ENCODE assay signal across 28 cellular contexts in the genomic region with DNA sequence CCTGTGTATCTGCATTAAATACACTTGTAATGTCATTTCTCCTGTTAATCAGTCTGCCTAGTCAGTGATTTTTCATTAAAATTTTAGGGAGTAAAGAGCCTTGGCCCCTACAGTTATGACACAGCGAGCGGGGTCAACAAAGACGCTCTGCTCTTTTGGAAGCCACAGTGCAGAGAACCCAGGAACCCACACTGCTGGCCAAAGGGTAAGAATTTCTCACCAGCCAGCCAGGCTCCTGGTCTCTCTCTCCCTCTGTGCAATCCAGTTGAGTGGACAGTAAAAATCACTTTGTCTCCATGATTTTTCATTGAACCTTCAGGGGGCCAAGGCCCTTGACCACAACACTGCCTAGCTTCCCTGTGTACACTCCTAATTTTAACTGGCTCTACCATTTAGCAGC. TPM values are rescaled to one million over a fixed set of nuclear protein-coding genes. Genes with fewer than 3 reads are reported as not detected.
"Had no signal": no experiment of that assay in that cellular context is flagged by ENCODE, and none has a peak within 500 bp of the region (broad histone marks: within the 10 kb centered on the region; RNA-seq: fewer than 3 reads in every experiment).

No MANE protein-coding gene starts in this region.

- H3K27me3 ChIP-seq: neural progenitor cell, ovary, right lobe of liver, sigmoid colon, stomach, thyroid gland, tibial nerve, upper lobe of left lung, vagina had no signal

- ATAC-seq: natural killer cell; psoas muscle; right cardiac atrium; stimulated activated effector memory CD8-positive, alpha-beta T cell treated with anti-CD3 and anti-CD28 coated beads, Interleukin-12 subunit alpha, Interleukin-12 subunit beta, amount 100 ng/mL, for 72 hours; stimulated activated naive B cell treated with anti-CD40 and anti-IgM and Interleukin-4, amounts not matched to agents 10 μg/mL and 1 μg/mL and 100 μg/mL, for 72 hours had no signal

- H3K27me3 Mint-ChIP-seq: progenitor cell of endocrine pancreas; stimulated activated naive B cell treated with anti-CD40 and anti-IgM and Interleukin-4, amounts not matched to agents 10 μg/mL and 1 μg/mL and 100 μg/mL, for 72 hours; stimulated activated naive CD8-positive, alpha-beta T cell treated with anti-CD3 and anti-CD28 coated beads, Interleukin-15, Interleukin-2, amounts not matched to agents 100 ng/mL and 50 ng/mL, for 24 hours had no signal

- H3K4me1 ChIP-seq: neural progenitor cell, parathyroid adenoma, psoas muscle, right lobe of liver, sigmoid colon, stomach, thyroid gland, tibial nerve, upper lobe of left lung, vagina had no signal

- DNase-seq: natural killer cell; occipital lobe; ovary; posterior cingulate gyrus; psoas muscle; right cardiac atrium; right lobe of liver; sigmoid colon; small intestine; stimulated activated CD4-positive, alpha-beta T cell treated with anti-CD3 and anti-CD28 coated beads, Interleukin-15, amount 100 ng/mL, for 24 hours; stimulated activated CD4-positive, alpha-beta T cell treated with anti-CD3 and anti-CD28 coated beads, Interleukin-2, amount 100 ng/mL, for 24 hours; stimulated activated CD4-positive, alpha-beta T cell treated with anti-CD3 and anti-CD28 coated beads, Interleukin-2, amount 100 ng/mL, for 48 hours; stimulated activated CD4-positive, alpha-beta T cell treated with anti-CD3 and anti-CD28 coated beads, Interleukin-4, amount 100 ng/mL, for 24 hours; stimulated activated naive B cell treated with anti-CD40 and anti-IgM and Interleukin-4, amounts not matched to agents 10 μg/mL and 1 μg/mL and 100 μg/mL, for 72 hours; stimulated activated naive CD4-positive, alpha-beta T cell treated with Interleukin-2 at 50 U/mL for 16 hours; stomach; thyroid gland; trophoblast cell; upper lobe of left lung had no signal

- H3K9me3 Mint-ChIP-seq: nephron; stimulated activated naive CD8-positive, alpha-beta T cell treated with anti-CD3 and anti-CD28 coated beads, Interleukin-15, Interleukin-2, amounts not matched to agents 100 ng/mL and 50 ng/mL, for 24 hours had no signal

- H3K4me3 ChIP-seq: neural progenitor cell, ovary, psoas muscle, right lobe of liver, sigmoid colon, stomach, thoracic aorta, thyroid gland, tibial nerve, upper lobe of left lung, vagina had no signal

- H3K4me1 Mint-ChIP-seq: natural killer cell; nephron; stimulated activated effector memory CD8-positive, alpha-beta T cell treated with anti-CD3 and anti-CD28 coated beads, Interleukin-12 subunit alpha, Interleukin-12 subunit beta, amount 100 ng/mL, for 72 hours; stimulated activated naive B cell treated with anti-CD40 and anti-IgM and Interleukin-4, amounts not matched to agents 10 μg/mL and 1 μg/mL and 100 μg/mL, for 72 hours had no signal

- H3K36me3 ChIP-seq: neural progenitor cell, ovary, right lobe of liver, sigmoid colon, stomach, thoracic aorta, thyroid gland, tibial nerve, upper lobe of left lung, vagina had no signal

- H3K27ac Mint-ChIP-seq: natural killer cell; nephron; neural progenitor cell; progenitor cell of endocrine pancreas; stimulated activated effector memory CD8-positive, alpha-beta T cell treated with anti-CD3 and anti-CD28 coated beads, Interleukin-12 subunit alpha, Interleukin-12 subunit beta, amount 100 ng/mL, for 72 hours; stimulated activated naive B cell treated with anti-CD40 and anti-IgM and Interleukin-4, amounts not matched to agents 10 μg/mL and 1 μg/mL and 100 μg/mL, for 72 hours; stimulated activated naive CD8-positive, alpha-beta T cell treated with anti-CD3 and anti-CD28 coated beads, Interleukin-15, Interleukin-2, amounts not matched to agents 100 ng/mL and 50 ng/mL, for 24 hours had no signal

- H3K4me3 Mint-ChIP-seq: natural killer cell; nephron; neural progenitor cell; stimulated activated effector memory CD8-positive, alpha-beta T cell treated with anti-CD3 and anti-CD28 coated beads, Interleukin-12 subunit alpha, Interleukin-12 subunit beta, amount 100 ng/mL, for 72 hours; stimulated activated naive B cell treated with anti-CD40 and anti-IgM and Interleukin-4, amounts not matched to agents 10 μg/mL and 1 μg/mL and 100 μg/mL, for 72 hours; stimulated activated naive CD8-positive, alpha-beta T cell treated with anti-CD3 and anti-CD28 coated beads, Interleukin-15, Interleukin-2, amounts not matched to agents 100 ng/mL and 50 ng/mL, for 24 hours had no signal

- H3K36me3 Mint-ChIP-seq: natural killer cell; stimulated activated effector memory CD8-positive, alpha-beta T cell treated with anti-CD3 and anti-CD28 coated beads, Interleukin-12 subunit alpha, Interleukin-12 subunit beta, amount 100 ng/mL, for 72 hours; stimulated activated naive B cell treated with anti-CD40 and anti-IgM and Interleukin-4, amounts not matched to agents 10 μg/mL and 1 μg/mL and 100 μg/mL, for 72 hours had no signal

- H3K27ac ChIP-seq: neural progenitor cell, ovary, parathyroid adenoma, psoas muscle, right lobe of liver, sigmoid colon, stomach, thoracic aorta, thyroid gland, tibial nerve, upper lobe of left lung, vagina had no signal

- H3K79me2 ChIP-seq: parathyroid adenoma had no signal

- H3K4me2 ChIP-seq: neural progenitor cell had no signal

- H2AFZ ChIP-seq: neural progenitor cell, parathyroid adenoma had no signal

RNA-seq across cellular contexts. Expression of gene NLGN4X, which starts 52.8 kb away (rescaled TPM):
- total RNA-seq: natural killer cell had no signal
